In genomic region chr11:62611705-62612365, GRCh38 we compare ENCODE assay signal across 1 cellular context.
TF ChIP-seq lines count a peak whose summit lies in the region.

No MANE protein-coding gene starts in this region.

TF ChIP-seq in SK-N-SH, 30 proteins besides CTCF, POLR2A, EP300 and RAD21 (continued from another document):
- TF ChIP-seq USF1 (IDR thresholded peaks at IDR 0.05; ENCODE audit: borderline replicate concordance, low read depth) (no peak), JUND (IDR thresholded peaks at IDR 0.05) (no peak)
